ENCODE assay signal across 30 cellular contexts in genomic region chr13:84097148-84097547, GRCh38.
DNase-seq lines count a peak whose midpoint lies in the region; ATAC-seq, FAIRE-seq and TF ChIP-seq lines count a peak whose summit lies in the region.
"Had no signal": no experiment of that assay in that cellular context is flagged by ENCODE, and none has a peak within 500 bp of the region (broad histone marks: within the 10 kb centered on the region; RNA-seq: fewer than 3 reads in every experiment).

No MANE protein-coding gene starts in this region.

- CTCF ChIA-PET in activated CD8-positive, alpha-beta T cell treated with anti-CD3 and anti-CD28 coated beads for 36 hours (lab: Charles Lee) = interaction anchor here (1.4 kb wide), 1 partner anchor 15 kb away, joined by 3 read pairs; no protein-coding TSS in a partner anchor
- CTCF ChIA-PET in activated CD8-positive, alpha-beta T cell treated with anti-CD3 and anti-CD28 coated beads, Interleukin-2, amount 10 ng/mL, durations not matched to agents 7 days and 5 days (lab: Charles Lee) = no interaction called here

- no peaks in the 10 kb centered on the region for H3K9me3 Mint-ChIP-seq in activated CD8-positive, alpha-beta T cell treated with anti-CD3 and anti-CD28 coated beads for 36 hours
- H3K9me3 Mint-ChIP-seq in activated CD8-positive, alpha-beta T cell treated with anti-CD3 and anti-CD28 coated beads, Interleukin-2, amount 10 ng/mL, durations not matched to agents 7 days and 5 days (ENCODE audit: insufficient read depth) = no peaks in the 10 kb centered on the region
- H3K9me3 Mint-ChIP-seq: CD4-positive, alpha-beta T cell; CD8-positive, alpha-beta memory T cell; CD8-positive, alpha-beta T cell had no signal

- no peak overlapping the region for H3K4me3 Mint-ChIP-seq in activated CD8-positive, alpha-beta T cell treated with anti-CD3 and anti-CD28 coated beads for 36 hours
- H3K4me3 Mint-ChIP-seq in activated CD8-positive, alpha-beta T cell treated with anti-CD3 and anti-CD28 coated beads, Interleukin-2, amount 10 ng/mL, durations not matched to agents 7 days and 5 days = no peak overlapping the region
- H3K4me3 Mint-ChIP-seq: B cell; CD14-positive monocyte; CD4-positive, alpha-beta memory T cell; CD4-positive, alpha-beta T cell; CD4-positive, CD25-positive, alpha-beta regulatory T cell; CD8-positive, alpha-beta memory T cell; CD8-positive, alpha-beta T cell had no signal

- H3K36me3 Mint-ChIP-seq in activated CD8-positive, alpha-beta T cell treated with anti-CD3 and anti-CD28 coated beads for 36 hours (ENCODE audit: low read depth) = no peaks in the 10 kb centered on the region
- H3K36me3 Mint-ChIP-seq in activated CD8-positive, alpha-beta T cell treated with anti-CD3 and anti-CD28 coated beads, Interleukin-2, amount 10 ng/mL, durations not matched to agents 7 days and 5 days (ENCODE audit: low read depth) = no peaks in the 10 kb centered on the region
- H3K36me3 Mint-ChIP-seq: CD14-positive monocyte; CD4-positive, alpha-beta memory T cell; CD4-positive, CD25-positive, alpha-beta regulatory T cell; CD8-positive, alpha-beta memory T cell; CD8-positive, alpha-beta T cell had no signal

- no peak for ATAC-seq in activated CD8-positive, alpha-beta T cell treated with anti-CD3 and anti-CD28 coated beads for 36 hours
- ATAC-seq in activated CD8-positive, alpha-beta T cell treated with anti-CD3 and anti-CD28 coated beads, Interleukin-2, amount 10 ng/mL, durations not matched to agents 7 days and 5 days = no peak
- ATAC-seq: A549; CD8-positive, alpha-beta T cell had no signal

- no peak overlapping the region for H3K27ac Mint-ChIP-seq in activated CD8-positive, alpha-beta T cell treated with anti-CD3 and anti-CD28 coated beads for 36 hours
- H3K27ac Mint-ChIP-seq in activated CD8-positive, alpha-beta T cell treated with anti-CD3 and anti-CD28 coated beads, Interleukin-2, amount 10 ng/mL, durations not matched to agents 7 days and 5 days = no peak overlapping the region
- H3K27ac Mint-ChIP-seq: B cell; CD14-positive monocyte; CD4-positive, alpha-beta memory T cell; CD4-positive, alpha-beta T cell; CD4-positive, CD25-positive, alpha-beta regulatory T cell; CD8-positive, alpha-beta memory T cell; CD8-positive, alpha-beta T cell had no signal

- no peaks in the 10 kb centered on the region for H3K4me1 Mint-ChIP-seq in activated CD8-positive, alpha-beta T cell treated with anti-CD3 and anti-CD28 coated beads for 36 hours (ENCODE audit: low read depth)
- H3K4me1 Mint-ChIP-seq in activated CD8-positive, alpha-beta T cell treated with anti-CD3 and anti-CD28 coated beads, Interleukin-2, amount 10 ng/mL, durations not matched to agents 7 days and 5 days (ENCODE audit: low read depth) = no peaks in the 10 kb centered on the region
- H3K4me1 Mint-ChIP-seq: B cell; CD14-positive monocyte; CD4-positive, alpha-beta memory T cell; CD4-positive, CD25-positive, alpha-beta regulatory T cell; CD8-positive, alpha-beta memory T cell had no signal

- TF ChIP-seq CTCF in activated CD8-positive, alpha-beta T cell treated with anti-CD3 and anti-CD28 coated beads for 36 hours (IDR thresholded peaks at IDR 0.05) = no peak

- no peaks in the 10 kb centered on the region for H3K27me3 Mint-ChIP-seq in activated CD8-positive, alpha-beta T cell treated with anti-CD3 and anti-CD28 coated beads for 36 hours
- H3K27me3 Mint-ChIP-seq in activated CD8-positive, alpha-beta T cell treated with anti-CD3 and anti-CD28 coated beads, Interleukin-2, amount 10 ng/mL, durations not matched to agents 7 days and 5 days (ENCODE audit: low read depth) = no peaks in the 10 kb centered on the region
- H3K27me3 Mint-ChIP-seq: B cell; CD4-positive, alpha-beta memory T cell; CD4-positive, alpha-beta T cell; CD8-positive, alpha-beta memory T cell had no signal

- intact Hi-C loops in activated CD8-positive, alpha-beta T cell treated with anti-CD3 and anti-CD28 coated beads for 36 hours (cut with micrococcal nuclease) = no loop called here

- peak; percentile 15 for FAIRE-seq in G401.6 (lab: Jason Lieb, UNC)
- FAIRE-seq: A549, D721Med had no signal

- POLR2A ChIA-PET in activated CD8-positive, alpha-beta T cell treated with anti-CD3 and anti-CD28 coated beads for 36 hours (lab: Charles Lee) = no interaction called here
- POLR2A ChIA-PET in activated CD8-positive, alpha-beta T cell treated with anti-CD3 and anti-CD28 coated beads, Interleukin-2, amount 10 ng/mL, durations not matched to agents 7 days and 5 days (lab: Charles Lee) = no interaction called here

- DNase-seq in activated CD8-positive, alpha-beta T cell treated with anti-CD3 and anti-CD28 coated beads for 36 hours = peak; percentile 11
- no peak for DNase-seq in activated CD8-positive, alpha-beta T cell treated with anti-CD3 and anti-CD28 coated beads, Interleukin-2, amount 10 ng/mL, durations not matched to agents 7 days and 5 days
- DNase-seq in NCI-H226 (peak; percentile 24), NCI-H345 (lab: John Stamatoyannopoulos, UW) (no peak), SHP77 treated with DMSO at 0.1 percent for 48 hours (lab: John Stamatoyannopoulos, UW) (no peak)
- DNase-seq: 8988T; ACHN; AML-193; BE2C; C1 segment of cervical spinal cord; Caco-2; Calu3; CD4-positive, alpha-beta memory T cell; CD4-positive, alpha-beta T cell; CD4-positive, CD25-positive, alpha-beta regulatory T cell; CD8-positive, alpha-beta memory T cell; CD8-positive, alpha-beta T cell; COR-L47; DMS 273 treated with DMSO at 0.1 percent for 48 hours; DMS153; DMS53; DMS79; DMS79 treated with DMSO at 0.1 percent for 48 hours; DND-41; EL had no signal

Comparison
In these comparisons a context has a peak if more than half of its experiments do, and no peak if none do; other contexts are left out.
1. DNase-seq: peak in activated CD8-positive, alpha-beta T cell treated with anti-CD3 and anti-CD28 coated beads for 36 hours (single experiment) and NCI-H226 (single experiment); none in activated CD8-positive, alpha-beta T cell treated with anti-CD3 and anti-CD28 coated beads, Interleukin-2, amount 10 ng/mL, durations not matched to agents 7 days and 5 days (single experiment), NCI-H345 (single experiment) and SHP77 treated with DMSO at 0.1 percent for 48 hours (single experiment).